Comparison of ENCODE assay signal across 9 cellular contexts in the genomic region with DNA sequence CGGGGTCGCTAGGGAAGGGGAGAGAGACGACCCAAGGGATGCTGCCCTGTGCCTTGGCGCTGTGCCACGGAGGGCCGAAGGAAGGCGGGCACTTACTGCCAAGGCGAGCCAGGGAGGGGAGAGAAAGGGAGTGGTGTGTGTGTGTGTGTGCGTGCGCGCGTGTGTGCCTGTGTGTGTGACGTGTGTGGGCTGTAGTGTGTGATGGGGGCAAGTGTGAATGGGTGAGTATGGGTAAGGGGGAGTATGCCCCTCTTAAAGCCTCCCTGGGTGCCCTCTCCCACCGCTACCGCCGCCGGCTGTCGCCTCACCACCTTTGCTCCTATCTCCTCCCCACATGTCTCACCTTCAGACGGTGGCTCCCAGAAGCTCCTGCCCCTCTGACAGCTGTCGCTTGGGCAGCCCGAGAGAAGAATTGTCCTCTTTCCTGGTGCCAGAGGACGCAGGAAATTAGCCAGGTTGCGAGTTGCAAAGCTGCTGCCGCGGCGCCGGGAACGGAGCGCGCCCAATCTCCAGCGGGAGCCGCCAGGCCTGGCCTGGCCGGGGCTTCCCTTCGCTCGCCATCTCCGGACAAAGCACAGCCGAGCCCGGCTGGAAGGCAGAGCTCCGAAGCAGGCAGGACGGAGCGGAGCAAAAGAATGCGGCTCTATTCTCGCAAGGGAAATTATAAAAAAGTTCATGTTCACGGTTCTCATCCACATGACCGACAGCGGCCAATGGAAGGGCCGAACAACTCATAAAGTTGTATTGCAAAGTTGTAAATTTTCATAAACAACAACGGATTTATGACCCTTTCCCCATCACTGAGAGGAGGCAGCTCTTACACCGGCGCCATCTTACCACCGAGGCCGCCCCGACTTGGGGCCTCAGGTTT. TPM values are rescaled to one million over a fixed set of nuclear protein-coding genes. Genes with fewer than 3 reads are reported as not detected.
DNase-seq lines count a peak whose midpoint lies in the region; ATAC-seq and TF ChIP-seq lines count a peak whose summit lies in the region.
"Had no signal": no experiment of that assay in that cellular context is flagged by ENCODE, and none has a peak within 500 bp of the region (broad histone marks: within the 10 kb centered on the region; RNA-seq: fewer than 3 reads in every experiment).

HOXA3 (minus strand) TSS at position 639 of the 871 bp plus-strand sequence. CDS start 41,943 bp downstream, outside the sequence.

- TF ChIP-seq POLR2A in NB4 (IDR thresholded peaks at IDR 0.05; ENCODE audit: extremely low read depth, insufficient read length), result no peak

- peak; percentile 18 for ATAC-seq in omental fat pad (ENCODE audit: low FRiP score)
- no peak for ATAC-seq in GM19452 (IDR thresholded peaks at IDR 0.05; ENCODE audit: unreplicated experiment)

- H3K4me3 ChIP-seq in NB4 (ENCODE audit: low read depth, low read length), result peak within 1 kb of the TSS; percentile 68

- TF ChIP-seq CTCF in NB4 (IDR thresholded peaks at IDR 0.05; ENCODE audit: low read depth, low read length), result no peak
- TF ChIP-seq CTCF in omental fat pad (IDR thresholded peaks at IDR 0.05), result no peak

- DNase-seq in D341Med (ENCODE audit: low spot score) (peak; percentile 38), NB4 (ENCODE audit: low read depth) (peak; percentile 23), dermis blood vessel endothelial cell (peak; percentile 78), omental fat pad (ENCODE audit: low spot score) (peak; percentile 47), NCI-H2107 treated with DMSO at 0.1 percent for 48 hours (lab: John Stamatoyannopoulos, UW; ENCODE audit: unreplicated experiment) (no peak), globus pallidus (ENCODE audit: low spot score) (no peak), caudate nucleus (lab: John Stamatoyannopoulos, UW) (no peak)

- no peak within 1 kb of the TSS for H3K27ac ChIP-seq in caudate nucleus (ENCODE audit: low read depth, low read length)
- H3K27ac ChIP-seq: neutrophil had no signal

RNA-seq across cellular contexts. Expression of gene HOXA3, which starts in this region (rescaled TPM):
- 2.4 and 6.0 TPM in 2 replicates for total RNA-seq in dermis blood vessel endothelial cell
- total RNA-seq in omental fat pad, result 10 to 100 TPM in 1 of 4 donors, 1 to 10 TPM in 3; 1.8 to 11.0 (median 4.3) TPM

Comparison
In these comparisons a context has a peak if more than half of its experiments do, and no peak if none do; other contexts are left out.
1. DNase-seq: peak in D341Med (single experiment), NB4 (single experiment), dermis blood vessel endothelial cell (single experiment) and omental fat pad (single experiment); none in NCI-H2107 treated with DMSO at 0.1 percent for 48 hours (single experiment), globus pallidus (single experiment) and caudate nucleus (0 of 61).